In genomic region chr12:95648990-95649791, GRCh38 we compare ENCODE assay signal across 12 cellular contexts.
DNase-seq lines count a peak whose midpoint lies in the region; ATAC-seq, FAIRE-seq and TF ChIP-seq lines count a peak whose summit lies in the region.
"Had no signal": no experiment of that assay in that cellular context is flagged by ENCODE, and none has a peak within 500 bp of the region (broad histone marks: within the 10 kb centered on the region; RNA-seq: fewer than 3 reads in every experiment).

No MANE protein-coding gene starts in this region.

- no peak for FAIRE-seq in bronchial epithelial cell (lab: Jason Lieb, UNC)

- H3K27ac ChIP-seq in AG04450 (ENCODE audit: low read depth, low read length), result peak overlapping the region; percentile 31

- H3K4me3 ChIP-seq in AG04450 (ENCODE audit: low read depth, low read length) (no peak overlapping the region), bronchial epithelial cell (ENCODE audit: low read depth, low read length) (no peak overlapping the region)

- no peak for ATAC-seq in HG02759 (IDR thresholded peaks at IDR 0.05; ENCODE audit: unreplicated experiment)
- ATAC-seq: stimulated activated naive CD8-positive, alpha-beta T cell treated with anti-CD3 and anti-CD28 coated beads, Interleukin-15, amount 100 ng/mL, for 72 hours had no signal

- H3K27me3 ChIP-seq in AG04450 (ENCODE audit: control insufficient read depth, insufficient read depth, low read length) (no peaks in the 10 kb centered on the region), bronchial epithelial cell (ENCODE audit: control insufficient read depth, insufficient read depth, low read length) (no peaks in the 10 kb centered on the region)

- no peaks in the 10 kb centered on the region for H3K36me3 ChIP-seq in bronchial epithelial cell (ENCODE audit: control insufficient read depth, insufficient read depth, low read length)

- DNase-seq in AG04450 (ENCODE audit: low read depth, low spot score) (no peak), HT1080 (ENCODE audit: low read depth) (peak; percentile 49), bronchial epithelial cell (ENCODE audit: low read depth) (peak; percentile 91), kidney tubule cell (ENCODE audit: low spot score) (peak; percentile 96), HUDEP-2 (lab: John Stamatoyannopoulos, UW; ENCODE audit: unreplicated experiment in 76 of 76) (no peak), dedifferentiated amniotic fluid mesenchymal stem cell (ENCODE audit: extremely low spot score) (no peak), RPMI8226 (no peak)
- DNase-seq: activated T-cell treated with anti-CD3 and anti-CD28 coated beads, Interleukin-2, amount 50 U/mL, for 1 hour; C1 segment of cervical spinal cord; stimulated activated CD4-positive, alpha-beta T cell treated with anti-CD3 and anti-CD28 coated beads, Interleukin-12 subunit alpha, Interleukin-12 subunit beta, amount 100 ng/mL, for 4 hours; stimulated activated naive CD8-positive, alpha-beta T cell treated with anti-CD3 and anti-CD28 coated beads, Interleukin-15, amount 100 ng/mL, for 72 hours had no signal

- CTCF ChIA-PET in AG04450 (lab: Charles Lee), result no interaction called here

- POLR2A ChIA-PET in AG04450 (lab: Yijun Ruan, JAX), result no interaction called here

- TF ChIP-seq CTCF in AG04450 (IDR thresholded peaks at IDR 0.05; ENCODE audit: low read depth, low read length) (no peak), bronchial epithelial cell (IDR thresholded peaks at IDR 0.05; ENCODE audit: insufficient read depth, low read length, severe bottlenecking) (no peak)

- no peaks in the 10 kb centered on the region for H3K9me3 ChIP-seq in AG04450 (ENCODE audit: control insufficient read depth, insufficient read depth, low read length)

Comparison
In these comparisons a context has a peak if more than half of its experiments do, and no peak if none do; other contexts are left out.
1. DNase-seq: peak in HT1080 (single experiment), bronchial epithelial cell (single experiment) and kidney tubule cell (single experiment); none in AG04450 (single experiment), HUDEP-2 (0 of 76), dedifferentiated amniotic fluid mesenchymal stem cell (single experiment) and RPMI8226 (single experiment).